12 cellular contexts compared by ENCODE assay signal in genomic region chr15:86139828-86140227, GRCh38.
DNase-seq lines count a peak whose midpoint lies in the region; ATAC-seq and TF ChIP-seq lines count a peak whose summit lies in the region.
"Had no signal": no experiment of that assay in that cellular context is flagged by ENCODE, and none has a peak within 500 bp of the region (broad histone marks: within the 10 kb centered on the region; RNA-seq: fewer than 3 reads in every experiment).

No MANE protein-coding gene starts in this region.

- no peaks in the 10 kb centered on the region for H3K4me1 ChIP-seq in DND-41 (ENCODE audit: insufficient read depth, low read length)
- H3K4me1 ChIP-seq in GM23338 (ENCODE audit: insufficient read depth), result no peaks in the 10 kb centered on the region

- ATAC-seq in DND-41 (ENCODE audit: insufficient read depth, low read depth), result no peak
- peak; percentile 81 for ATAC-seq in GM23338
- ATAC-seq in HG03108 (IDR thresholded peaks at IDR 0.05; ENCODE audit: unreplicated experiment), result no peak

- DNase-seq in DND-41, result peak; percentile 7
- peak; percentile 74 for DNase-seq in GM23338 (ENCODE audit: low spot score)
- peak; percentile 39 for DNase-seq in SK-MEL-5 (ENCODE audit: low read depth, low spot score)
- DNase-seq in nephron progenitor cell, result peak; percentile 43
- DNase-seq in NCI-H2171 (lab: John Stamatoyannopoulos, UW), result no peak
- no peak for DNase-seq in SKM-1 treated with dmso at 0.1 percent for 144 hours (lab: John Stamatoyannopoulos, UW; ENCODE audit: unreplicated experiment)
- DNase-seq in NCI-H1092 treated with DMSO at 0.1 percent for 48 hours (lab: John Stamatoyannopoulos, UW), result no peak
- DNase-seq: amniotic stem cell, foreskin fibroblast, GOT3, SHP77 treated with DMSO at 0.1 percent for 48 hours had no signal

- TF ChIP-seq CTCF in DND-41 (IDR thresholded peaks at IDR 0.05; ENCODE audit: borderline replicate concordance, extremely low read depth, low read length, poor library complexity, severe bottlenecking) (no peak), GM23338 (conservative IDR thresholded peaks at IDR 0.05; ENCODE audit: low read depth in 2 of 2) (peak; percentile 75 to 87), nephron progenitor cell (IDR thresholded peaks at IDR 0.05) (peak; percentile 40)

- H3K27me3 ChIP-seq in DND-41 (ENCODE audit: insufficient read depth, low read length, poor library complexity), result no peaks in the 10 kb centered on the region
- H3K27me3 ChIP-seq in GM23338 (ENCODE audit: insufficient read depth), result no peaks in the 10 kb centered on the region

- H3K9me2 ChIP-seq in GM23338 (ENCODE audit: insufficient read depth), result peaks cover 13% of the 10 kb centered on the region; the same call in 1 of the 2 replicates

- peaks cover 7% of the 10 kb centered on the region; the same call in 2 of the 3 replicates for H3K9me3 Mint-ChIP-seq in GM23338
- no peaks in the 10 kb centered on the region for H3K9me3 Mint-ChIP-seq in nephron progenitor cell

- H3K36me3 ChIP-seq in DND-41 (ENCODE audit: insufficient read depth, low read length), result no peaks in the 10 kb centered on the region
- no peaks in the 10 kb centered on the region for H3K36me3 ChIP-seq in GM23338 (ENCODE audit: insufficient read depth)

- no peak overlapping the region for H3K27ac ChIP-seq in DND-41 (ENCODE audit: low read length)
- no peak overlapping the region for H3K27ac ChIP-seq in GM23338 (ENCODE audit: low read depth)

- H3K4me3 Mint-ChIP-seq in GM23338 (no peak overlapping the region), nephron progenitor cell (no peak overlapping the region)

- H3K36me3 Mint-ChIP-seq in GM23338 (ENCODE audit: low read depth) (no peaks in the 10 kb centered on the region), nephron progenitor cell (ENCODE audit: low read depth) (no peaks in the 10 kb centered on the region)

- no peak overlapping the region for H3K9ac ChIP-seq in DND-41 (ENCODE audit: low read depth, low read length)

- H3K79me2 ChIP-seq in DND-41 (ENCODE audit: insufficient read depth, low read length), result no peaks in the 10 kb centered on the region
- no peaks in the 10 kb centered on the region for H3K79me2 ChIP-seq in GM23338 (replicated peaks; ENCODE audit: insufficient read depth)

- H4K20me1 ChIP-seq in DND-41 (ENCODE audit: insufficient read depth, low read length) (no peaks in the 10 kb centered on the region), GM23338 (replicated peaks; ENCODE audit: insufficient read depth) (no peaks in the 10 kb centered on the region)

- no peak overlapping the region for H3K4me2 ChIP-seq in DND-41 (ENCODE audit: insufficient read depth, low read length)
- H3K4me2 ChIP-seq in GM23338, result no peak overlapping the region

- no peaks in the 10 kb centered on the region for H3K4me1 Mint-ChIP-seq in GM23338
- H3K4me1 Mint-ChIP-seq in nephron progenitor cell, result no peaks in the 10 kb centered on the region

- in situ Hi-C loops in SK-MEL-5 (cut with HindIII; ENCODE audit: low pct_unique_long_range_greater_than_20kb, low sequenced_read_pairs), result no loop called here

- H3K4me3 ChIP-seq in DND-41 (ENCODE audit: low read depth in 1 of 2, low read length in 2 of 2), result no peak overlapping the region
- H3K4me3 ChIP-seq in GM23338, result no peak overlapping the region

- no peaks in the 10 kb centered on the region for H3F3A ChIP-seq in GM23338 (replicated peaks; ENCODE audit: low read depth)

- H3K27ac Mint-ChIP-seq in GM23338 (no peak overlapping the region), nephron progenitor cell (no peak overlapping the region)

- H3K9me3 ChIP-seq in DND-41 (ENCODE audit: insufficient read depth, low read length, severe bottlenecking), result no peaks in the 10 kb centered on the region

- peaks cover 7% of the 10 kb centered on the region for H3K27me3 Mint-ChIP-seq in GM23338 (ENCODE audit: insufficient read depth, low read depth, poor library complexity)
- H3K27me3 Mint-ChIP-seq in nephron progenitor cell (ENCODE audit: low read depth, poor library complexity), result peaks cover 4% of the 10 kb centered on the region

- H2AFZ ChIP-seq in DND-41 (ENCODE audit: low read depth, low read length), result no peak overlapping the region
- no peak overlapping the region for H2AFZ ChIP-seq in GM23338

TF ChIP-seq in GM23338, 12 proteins besides CTCF, POLR2A, EP300 and RAD21 (continues in another document):
- no peak for TF ChIP-seq ZNF331 (CRISPR knock-in tag; IDR thresholded peaks at IDR 0.05; ENCODE audit: low read depth)
- TF ChIP-seq NANOG (IDR thresholded peaks at IDR 0.05; ENCODE audit: borderline replicate concordance), result no peak
- no peak for TF ChIP-seq JUNB (IDR thresholded peaks at IDR 0.05; ENCODE audit: unreplicated experiment)
- no peak for TF ChIP-seq STAT1 (IDR thresholded peaks at IDR 0.05; ENCODE audit: unreplicated experiment)
- TF ChIP-seq POLR2AphosphoS5 (IDR thresholded peaks at IDR 0.05; ENCODE audit: low read depth), result no peak
- TF ChIP-seq ETS1 (IDR thresholded peaks at IDR 0.05), result no peak
- no peak for TF ChIP-seq ZNF114 (CRISPR knock-in tag; IDR thresholded peaks at IDR 0.05)
- no peak for TF ChIP-seq EZH2 (IDR thresholded peaks at IDR 0.05; ENCODE audit: low read depth, unreplicated experiment)
- TF ChIP-seq EZH2phosphoT487 (IDR thresholded peaks at IDR 0.05; ENCODE audit: unreplicated experiment), result no peak
- TF ChIP-seq CREB1 (CRISPR knock-in tag; IDR thresholded peaks at IDR 0.05; ENCODE audit: low read depth), result no peak
- TF ChIP-seq REST (IDR thresholded peaks at IDR 0.05; ENCODE audit: unreplicated experiment), result no peak

Comparison
In these comparisons a context has a peak if more than half of its experiments do, and no peak if none do; other contexts are left out.
1. DNase-seq: peak in DND-41 (single experiment), GM23338 (single experiment), SK-MEL-5 (single experiment) and nephron progenitor cell (single experiment); none in NCI-H2171 (single experiment), SKM-1 treated with dmso at 0.1 percent for 144 hours (single experiment) and NCI-H1092 treated with DMSO at 0.1 percent for 48 hours (single experiment).